Comparison of ENCODE assay signal across 8 cellular contexts in the genomic region with DNA sequence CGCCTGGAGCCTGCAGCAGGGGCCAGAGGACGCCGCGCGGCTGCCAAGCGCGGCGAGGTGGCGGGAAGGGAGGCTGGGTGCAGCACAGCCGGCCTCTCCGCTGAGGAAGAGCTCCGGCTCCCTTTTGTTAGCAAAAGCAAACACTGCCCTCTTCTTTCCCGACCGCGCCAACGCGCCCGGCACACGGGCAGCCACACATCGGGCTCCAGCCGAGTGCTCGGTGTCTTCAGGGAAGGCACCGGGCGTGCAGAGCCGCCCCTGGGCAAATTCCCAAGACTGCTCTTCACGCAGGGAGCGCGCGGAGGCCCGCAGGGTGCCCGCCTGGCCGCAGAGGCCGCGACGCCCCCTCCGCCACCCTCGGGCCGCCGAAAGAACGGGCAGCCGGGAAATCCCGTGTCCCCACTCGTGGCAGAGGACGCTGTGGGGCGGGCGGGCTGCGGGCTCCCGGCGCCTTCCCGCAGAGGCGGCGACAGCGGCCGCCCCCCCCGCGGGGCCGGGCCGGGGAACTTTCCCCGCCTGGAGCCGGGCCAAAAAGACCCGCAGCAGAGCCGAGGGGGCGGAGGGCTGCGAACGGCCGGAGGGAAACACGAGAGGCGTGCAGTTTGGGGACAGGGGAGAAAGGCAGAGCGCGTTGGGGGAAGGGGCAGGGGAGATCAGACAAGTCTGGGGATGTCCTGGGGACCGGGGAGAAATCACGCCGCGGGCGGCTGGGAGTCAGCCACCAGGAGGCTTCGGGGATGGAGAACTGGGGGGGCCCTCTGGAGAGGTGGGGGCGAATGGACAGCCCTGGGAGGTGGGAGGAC. TPM values are rescaled to one million over a fixed set of nuclear protein-coding genes. Genes with fewer than 3 reads are reported as not detected.
DNase-seq lines count a peak whose midpoint lies in the region; ATAC-seq and TF ChIP-seq lines count a peak whose summit lies in the region.

No MANE protein-coding gene starts in this region.

- TF ChIP-seq CTCF in heart left ventricle (IDR thresholded peaks at IDR 0.05) (peak in 11 of 12 donors; percentile 16 to 74 (median 45)), osteocyte (IDR thresholded peaks at IDR 0.05) (peak; percentile 63)

- peak in 1 of 2 donors; percentile 9 for TF ChIP-seq POLR2A in heart left ventricle (IDR thresholded peaks at IDR 0.05)

- no peak for ATAC-seq in CD4-positive, CD25-positive, alpha-beta regulatory T cell (ENCODE audit: low read depth in 2 of 2)
- peak; percentile 39 to 76 (median 70) for ATAC-seq in heart left ventricle
- no peak for ATAC-seq in HG02623 (IDR thresholded peaks at IDR 0.05; ENCODE audit: unreplicated experiment)

- peak in 1 of 3 donors; percentile 4 for DNase-seq in CD4-positive, CD25-positive, alpha-beta regulatory T cell
- DNase-seq in HEK293T (ENCODE audit: extremely low spot score) = peak; percentile 50
- DNase-seq in NCI-H748 treated with DMSO at 0.1 percent for 48 hours (lab: John Stamatoyannopoulos, UW) = peak; percentile 20
- peak; percentile 3 for DNase-seq in activated naive CD8-positive, alpha-beta T cell treated with anti-CD3 and anti-CD28 coated beads for 36 hours
- peak; percentile 68 to 86 (median 80) for DNase-seq in heart left ventricle
- DNase-seq in osteocyte (ENCODE audit: extremely low spot score, unreplicated experiment) = peak; percentile 85
- no peak for DNase-seq in NK-92 (lab: John Stamatoyannopoulos, UW; ENCODE audit: unreplicated experiment)

- H3K27ac Mint-ChIP-seq in CD4-positive, CD25-positive, alpha-beta regulatory T cell = no peak overlapping the region
- no peak overlapping the region for H3K27ac Mint-ChIP-seq in activated naive CD8-positive, alpha-beta T cell treated with anti-CD3 and anti-CD28 coated beads for 36 hours
- no peak overlapping the region for H3K27ac Mint-ChIP-seq in osteocyte (ENCODE audit: unreplicated experiment)

- CTCF ChIA-PET in HEK293T (lab: Yijun Ruan, JAX) = interaction anchor here (0.5 to 1.6 kb wide), 2 partner anchors 171 to 301 kb away, joined by 3 to 4 read pairs; no protein-coding TSS in a partner anchor

- WGBS in heart left ventricle, 4 donors = 1% methylated on average over 56 to 77 of the region's 77 CpGs

- H3K27me3 Mint-ChIP-seq in CD4-positive, CD25-positive, alpha-beta regulatory T cell = peaks cover 35% of the 10 kb centered on the region
- peaks cover 56% of the 10 kb centered on the region for H3K27me3 Mint-ChIP-seq in activated naive CD8-positive, alpha-beta T cell treated with anti-CD3 and anti-CD28 coated beads for 36 hours
- peaks cover 32% of the 10 kb centered on the region for H3K27me3 Mint-ChIP-seq in osteocyte (ENCODE audit: unreplicated experiment)

- H3K27ac ChIP-seq in CD4-positive, CD25-positive, alpha-beta regulatory T cell (ENCODE audit: insufficient read depth, low read length, poor library complexity, severe bottlenecking) = no peak overlapping the region
- peak overlapping the region in 11 of 12 donors; percentile 41 to 90 (median 81) for H3K27ac ChIP-seq in heart left ventricle

- no peaks in the 10 kb centered on the region for H3K36me3 ChIP-seq in CD4-positive, CD25-positive, alpha-beta regulatory T cell (ENCODE audit: control insufficient read depth, insufficient read depth, low read length)
- H3K36me3 ChIP-seq in heart left ventricle = no peaks in the 10 kb centered on the region

- H3K4me3 ChIP-seq in CD4-positive, CD25-positive, alpha-beta regulatory T cell (ENCODE audit: low read depth, low read length) = no peak overlapping the region
- peak overlapping the region; percentile 51 to 84 (median 72) for H3K4me3 ChIP-seq in heart left ventricle

- H3K27me3 ChIP-seq in CD4-positive, CD25-positive, alpha-beta regulatory T cell (ENCODE audit: control insufficient read depth, insufficient read depth, low read length) = peaks cover 51% of the 10 kb centered on the region
- peaks cover 0 to 93% (median 12%) of the 10 kb centered on the region in 9 donors for H3K27me3 ChIP-seq in heart left ventricle

- intact Hi-C loops in heart left ventricle (cut with DNase I) = loop anchor here in 9 of 10 donors (2.0 to 10.0 kb wide), 11 partner anchors 104 to 728 kb away; no protein-coding TSS in a partner anchor

- H3K4me1 Mint-ChIP-seq in CD4-positive, CD25-positive, alpha-beta regulatory T cell = peaks cover 0 to 15% (median 2%) of the 10 kb centered on the region in 4 donors
- H3K4me1 Mint-ChIP-seq in activated naive CD8-positive, alpha-beta T cell treated with anti-CD3 and anti-CD28 coated beads for 36 hours = peaks cover 8% of the 10 kb centered on the region
- peaks cover 7% of the 10 kb centered on the region for H3K4me1 Mint-ChIP-seq in osteocyte (ENCODE audit: unreplicated experiment)

- H3K4me3 Mint-ChIP-seq in CD4-positive, CD25-positive, alpha-beta regulatory T cell = peak overlapping the region in 3 of 4 donors; percentile 74 to 82 (median 75)
- H3K4me3 Mint-ChIP-seq in activated naive CD8-positive, alpha-beta T cell treated with anti-CD3 and anti-CD28 coated beads for 36 hours = peak overlapping the region; percentile 37
- H3K4me3 Mint-ChIP-seq in osteocyte (ENCODE audit: unreplicated experiment) = peak overlapping the region; percentile 79

- peaks cover 35% of the 10 kb centered on the region for H3K4me1 ChIP-seq in CD4-positive, CD25-positive, alpha-beta regulatory T cell (ENCODE audit: control insufficient read depth, insufficient read depth, low read length, poor library complexity, severe bottlenecking)
- H3K4me1 ChIP-seq in heart left ventricle = peaks cover 0 to 41% (median 14%) of the 10 kb centered on the region in 12 donors

- no peaks in the 10 kb centered on the region for H3K36me3 Mint-ChIP-seq in CD4-positive, CD25-positive, alpha-beta regulatory T cell
- H3K36me3 Mint-ChIP-seq in activated naive CD8-positive, alpha-beta T cell treated with anti-CD3 and anti-CD28 coated beads for 36 hours = no peaks in the 10 kb centered on the region
- H3K36me3 Mint-ChIP-seq in osteocyte (ENCODE audit: unreplicated experiment) = no peaks in the 10 kb centered on the region

- peaks cover 0 to 6% (median 0%) of the 10 kb centered on the region in 7 donors for H3K9me3 Mint-ChIP-seq in CD4-positive, CD25-positive, alpha-beta regulatory T cell
- peaks cover 1% of the 10 kb centered on the region for H3K9me3 Mint-ChIP-seq in activated naive CD8-positive, alpha-beta T cell treated with anti-CD3 and anti-CD28 coated beads for 36 hours
- no peaks in the 10 kb centered on the region for H3K9me3 Mint-ChIP-seq in osteocyte (ENCODE audit: unreplicated experiment)

- no peaks in the 10 kb centered on the region for H3K9me3 ChIP-seq in CD4-positive, CD25-positive, alpha-beta regulatory T cell (ENCODE audit: control insufficient read depth in 2 of 2, low read length in 2 of 2)
- no peaks in the 10 kb centered on the region for H3K9me3 ChIP-seq in heart left ventricle

- POLR2A ChIA-PET in HEK293T (lab: Yijun Ruan, JAX) = no interaction called here

TF ChIP-seq in HEK293T, 16 proteins besides CTCF, POLR2A, EP300 and RAD21:
- TF ChIP-seq SUZ12 (IDR thresholded peaks at IDR 0.05) = no peak
- TF ChIP-seq L3MBTL2 (conservative IDR thresholded peaks at IDR 0.05) = no peak
- no peak for TF ChIP-seq NFRKB (IDR thresholded peaks at IDR 0.05)
- TF ChIP-seq ZNF384 (IDR thresholded peaks at IDR 0.05) = no peak
- TF ChIP-seq HDGF (IDR thresholded peaks at IDR 0.05; ENCODE audit: borderline replicate concordance) = no peak
- TF ChIP-seq ELF4 (IDR thresholded peaks at IDR 0.05) = no peak
- no peak for TF ChIP-seq LEF1 (IDR thresholded peaks at IDR 0.05; ENCODE audit: borderline replicate concordance)
- no peak for TF ChIP-seq CTBP1 (IDR thresholded peaks at IDR 0.05; ENCODE audit: borderline replicate concordance)
- no peak for TF ChIP-seq BHLHE40 (IDR thresholded peaks at IDR 0.05; ENCODE audit: borderline replicate concordance)

RNA-seq across cellular contexts. Expression of a gene that starts 0.9 kb away (rescaled TPM):
- 6.9 TPM for total RNA-seq in CD4-positive, CD25-positive, alpha-beta regulatory T cell
- polyA plus RNA-seq in CD4-positive, CD25-positive, alpha-beta regulatory T cell = 10 to 100 TPM in 1 of 4 donors, 1 to 10 TPM in 3; 3.6 to 11.3 (median 7.1) TPM
- total RNA-seq in activated naive CD8-positive, alpha-beta T cell treated with anti-CD3 and anti-CD28 coated beads for 36 hours = not detected
- total RNA-seq in heart left ventricle (10 to 100 TPM; 21.0 to 80.2 (median 45.8) TPM), osteocyte (19.6 and 24.2 TPM in 2 replicates)
- 10 to 100 TPM; 11.4 to 33.4 TPM for polyA plus RNA-seq in heart left ventricle

Comparison
In these comparisons a context has a peak if more than half of its experiments do, and no peak if none do; other contexts are left out.
1. ATAC-seq: peak in heart left ventricle (4 of 4); none in CD4-positive, CD25-positive, alpha-beta regulatory T cell (0 of 2) and HG02623 (single experiment).
2. Peak in every context shown above with its lines, with median percentiles within 50 percentile points of each other: H3K4me3 Mint-ChIP-seq.